23 cellular contexts compared by ENCODE assay signal in the genomic region with DNA sequence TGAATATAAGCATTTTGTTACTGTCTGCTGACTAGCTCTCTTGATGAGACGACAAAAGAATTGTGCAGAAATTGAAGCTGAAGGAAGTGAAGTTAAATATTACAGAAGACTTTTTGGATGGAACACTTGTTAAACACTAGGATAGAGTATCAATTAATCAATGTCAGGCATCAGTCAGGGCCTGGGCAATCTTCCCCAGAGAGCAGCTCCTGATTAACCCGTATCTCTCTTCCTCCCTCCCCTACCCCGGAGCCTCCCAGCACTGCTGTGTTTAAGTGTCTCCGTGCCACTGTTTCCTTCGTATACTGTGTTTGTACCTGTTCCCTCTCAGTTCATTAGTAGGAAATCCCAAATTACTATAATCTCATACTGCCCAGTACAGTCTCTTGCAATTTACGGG.
A peak's percentile ranks its signal among the peaks of the same experiment; 100 is the strongest.
DNase-seq lines count a peak whose midpoint lies in the region; ATAC-seq, FAIRE-seq and TF ChIP-seq lines count a peak whose summit lies in the region.
"Had no signal": no experiment of that assay in that cellular context is flagged by ENCODE, and none has a peak within 500 bp of the region (broad histone marks: within the 10 kb centered on the region; RNA-seq: fewer than 3 reads in every experiment).

No MANE protein-coding gene starts in this region.

- no peaks in the 10 kb centered on the region for H3K79me2 ChIP-seq in HepG2 (ENCODE audit: insufficient read depth, low read length)

- DNase-seq in right lobe of liver: peak in 1 of 3 donors; percentile 17
- DNase-seq in HepG2 (ENCODE audit: low spot score): no peak
- peak; percentile 29 for DNase-seq in cerebellar cortex (ENCODE audit: low spot score)
- no peak for DNase-seq in psoas muscle
- no peak for DNase-seq in H54 (ENCODE audit: insufficient read length, low spot score)
- no peak for DNase-seq in activated CD4-positive, alpha-beta T cell treated with anti-CD3 and anti-CD28 coated beads for 4 hours
- no peak for DNase-seq in right cardiac atrium
- DNase-seq: CD4-positive, alpha-beta T cell; GM23248; H9; Kasumi-1; NCI-H1092 treated with DMSO at 0.1 percent for 48 hours; NCI-H146; NCI-H2029; NCI-H2227 treated with DMSO at 0.1 percent for 48 hours; NCI-H510A; NCI-H774; SHP77; SW 1271 had no signal

- in situ Hi-C loops in HepG2 (cut with HindIII; ENCODE audit: extremely low pct_ligation_motif_present, low pct_unique_long_range_greater_than_20kb): no loop called here

- H3K36me3 ChIP-seq in right lobe of liver (no peaks in the 10 kb centered on the region), HepG2 (replicated peaks in 1 of 2; ENCODE audit: control insufficient read depth in 1 of 2, insufficient read depth in 2 of 2, low read length in 2 of 2) (no peaks in the 10 kb centered on the region), psoas muscle (ENCODE audit: insufficient read depth in 1 of 2, low read depth in 1 of 2) (no peaks in the 10 kb centered on the region)
- H3K36me3 ChIP-seq: BLaER1 treated with 17β-estradiol and CSF1 and Interleukin-3, amounts not matched to agents 10 nM and 100 nM had no signal

- H3K9ac ChIP-seq in HepG2 (ENCODE audit: insufficient read depth, low read depth, low read length): no peak overlapping the region
- H3K9ac ChIP-seq: BLaER1 treated with 17β-estradiol and CSF1 and Interleukin-3, amounts not matched to agents 10 nM and 100 nM; GM23248 had no signal

- TF ChIP-seq EP300 in HepG2 (IDR thresholded peaks at IDR 0.05; ENCODE audit: low read depth in 2 of 2, low read length in 2 of 2): no peak
- TF ChIP-seq EP300 in HepG2 (CRISPR knock-in tag; IDR thresholded peaks at IDR 0.05; ENCODE audit: borderline replicate concordance): no peak

- TF ChIP-seq CTCF in right lobe of liver (IDR thresholded peaks at IDR 0.05) (no peak), HepG2 (CRISPR knock-in tag; IDR thresholded peaks at IDR 0.05) (no peak), psoas muscle (IDR thresholded peaks at IDR 0.05) (no peak)

- no peak for TF ChIP-seq POLR2A in right lobe of liver (IDR thresholded peaks at IDR 0.05)
- TF ChIP-seq POLR2A in HepG2 (IDR thresholded peaks at IDR 0.05; ENCODE audit: insufficient read depth in 1 of 2, low read depth in 2 of 2, low read length in 2 of 2): no peak
- TF ChIP-seq POLR2A in H54 (IDR thresholded peaks at IDR 0.05; ENCODE audit: low read depth, low read length): no peak

- TF ChIP-seq RAD21 in HepG2 (CRISPR knock-in tag; IDR thresholded peaks at IDR 0.05): no peak

- H3K9me3 ChIP-seq in right lobe of liver: no peaks in the 10 kb centered on the region
- no peaks in the 10 kb centered on the region for H3K9me3 ChIP-seq in HepG2 (ENCODE audit: low read length)
- H3K9me3 ChIP-seq in psoas muscle: no peaks in the 10 kb centered on the region
- no peaks in the 10 kb centered on the region for H3K9me3 ChIP-seq in right cardiac atrium (ENCODE audit: control insufficient read depth, low read length)
- H3K9me3 ChIP-seq: BLaER1 treated with 17β-estradiol and CSF1 and Interleukin-3, amounts not matched to agents 10 nM and 100 nM had no signal

- H2AFZ ChIP-seq in HepG2 (ENCODE audit: low read length): no peak overlapping the region
- H2AFZ ChIP-seq: GM23248 had no signal

- ATAC-seq in right lobe of liver (peak; percentile 60 to 80 (median 62)), HepG2 (no peak), psoas muscle (peak in 3 of 4 donors; percentile 42 to 57 (median 50)), right cardiac atrium (no peak)
- ATAC-seq: Panc1 had no signal

- no peaks in the 10 kb centered on the region for H4K20me1 ChIP-seq in HepG2 (ENCODE audit: insufficient read depth, low read length)
- H4K20me1 ChIP-seq: BLaER1 treated with 17β-estradiol and CSF1 and Interleukin-3, amounts not matched to agents 10 nM and 100 nM had no signal

- no TSS peak for BruUV-seq in HepG2 (replicated peaks; lab: Mats Ljungman, UMichigan)

- POLR2A ChIA-PET in HepG2 (lab: Yijun Ruan, JAX): no interaction called here

- peaks cover 0 to 6% (median 0%) of the 10 kb centered on the region in 4 donors for H3K4me1 ChIP-seq in right lobe of liver
- H3K4me1 ChIP-seq in HepG2 (ENCODE audit: insufficient read depth, low read length): no peaks in the 10 kb centered on the region
- peaks cover 8% of the 10 kb centered on the region for H3K4me1 ChIP-seq in psoas muscle
- no peaks in the 10 kb centered on the region for H3K4me1 ChIP-seq in right cardiac atrium (ENCODE audit: control insufficient read depth, insufficient read depth, low read length)

- no peak overlapping the region for H3K4me2 ChIP-seq in HepG2 (ENCODE audit: low read depth, low read length)

- FAIRE-seq in HepG2 (lab: Jason Lieb, UNC) (no peak), H54 (lab: Jason Lieb, UNC) (no peak)
- FAIRE-seq: D721Med had no signal

- H3K4me3 ChIP-seq in right lobe of liver (no peak overlapping the region), HepG2 (replicated peaks in 1 of 3; ENCODE audit: insufficient read depth in 1 of 3, low read depth in 2 of 3, low read length in 3 of 3) (no peak overlapping the region), psoas muscle (no peak overlapping the region), right cardiac atrium (ENCODE audit: low read length) (no peak overlapping the region)
- H3K4me3 ChIP-seq: BLaER1 treated with 17β-estradiol and CSF1 and Interleukin-3, amounts not matched to agents 10 nM and 100 nM; GM23248 had no signal

- intact Hi-C loops in right lobe of liver (cut with DNase I): no loop called here
- intact Hi-C loops in HepG2 (cut with micrococcal nuclease; ENCODE audit: unreplicated experiment): no loop called here
- intact Hi-C loops in psoas muscle (cut with DNase I): no loop called here
- intact Hi-C loops in right cardiac atrium (cut with DNase I): no loop called here

- CTCF ChIA-PET in HepG2 (lab: Yijun Ruan, JAX; ENCODE audit: low intra/inter-chr PET ratio, low total read pairs): no interaction called here

- WGBS in right lobe of liver (ENCODE audit: insufficient coverage, low coverage, low lambda C conversion rate, missing lambda C conversion rate): 33% methylated on average over 6 of the region's 6 CpGs
- 30% methylated on average over 6 of the region's 6 CpGs for WGBS in HepG2 (ENCODE audit: low lambda C conversion rate)
- WGBS in psoas muscle, 3 donors: 26 to 47% (median 47%) methylated on average over 6 of the region's 6 CpGs
- 59% methylated on average over 6 of the region's 6 CpGs for WGBS in right cardiac atrium

- H3K27ac ChIP-seq in right lobe of liver (peak overlapping the region in 1 of 3 donors; percentile 7), HepG2 (ENCODE audit: extremely low read length, insufficient read depth, low read length) (no peak overlapping the region), psoas muscle (peak overlapping the region; percentile 73), right cardiac atrium (ENCODE audit: low read length) (no peak overlapping the region)
- H3K27ac ChIP-seq: BLaER1 treated with 17β-estradiol and CSF1 and Interleukin-3, amounts not matched to agents 10 nM and 100 nM; GM23248; RWPE1 had no signal

- no peaks in the 10 kb centered on the region for H3K27me3 ChIP-seq in right lobe of liver
- H3K27me3 ChIP-seq in HepG2 (ENCODE audit: control insufficient read depth in 1 of 2, insufficient read depth in 2 of 2, low read length in 2 of 2): no peaks in the 10 kb centered on the region
- no peaks in the 10 kb centered on the region for H3K27me3 ChIP-seq in psoas muscle (ENCODE audit: insufficient read depth in 3 of 3, low read length in 2 of 3)
- no peaks in the 10 kb centered on the region for H3K27me3 ChIP-seq in right cardiac atrium (ENCODE audit: control insufficient read depth, insufficient read depth)

TF ChIP-seq in HepG2, 621 proteins besides CTCF, POLR2A, EP300 and RAD21:
- no peak for TF ChIP-seq HOXA5 (CRISPR knock-in tag; IDR thresholded peaks at IDR 0.05)
- TF ChIP-seq PTBP1 (IDR thresholded peaks at IDR 0.05; ENCODE audit: low read depth, low read length, poor library complexity, severe bottlenecking): no peak
- TF ChIP-seq, protein P1, sequence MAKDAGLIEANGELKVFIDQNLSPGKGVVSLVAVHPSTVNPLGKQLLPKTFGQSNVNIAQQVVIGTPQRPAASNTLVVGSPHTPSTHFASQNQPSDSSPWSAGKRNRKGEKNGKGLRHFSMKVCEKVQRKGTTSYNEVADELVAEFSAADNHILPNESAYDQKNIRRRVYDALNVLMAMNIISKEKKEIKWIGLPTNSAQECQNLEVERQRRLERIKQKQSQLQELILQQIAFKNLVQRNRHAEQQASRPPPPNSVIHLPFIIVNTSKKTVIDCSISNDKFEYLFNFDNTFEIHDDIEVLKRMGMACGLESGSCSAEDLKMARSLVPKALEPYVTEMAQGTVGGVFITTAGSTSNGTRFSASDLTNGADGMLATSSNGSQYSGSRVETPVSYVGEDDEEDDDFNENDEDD (CRISPR knock-in tag; IDR thresholded peaks at IDR 0.05; ENCODE audit: borderline replicate concordance): no peak
- no peak for TF ChIP-seq ZNF317 (CRISPR knock-in tag; IDR thresholded peaks at IDR 0.05)
- TF ChIP-seq ZZZ3 (CRISPR knock-in tag; IDR thresholded peaks at IDR 0.05; ENCODE audit: borderline replicate concordance): no peak
- TF ChIP-seq STAG1 (CRISPR knock-in tag; IDR thresholded peaks at IDR 0.05): no peak
- TF ChIP-seq, protein P2, sequence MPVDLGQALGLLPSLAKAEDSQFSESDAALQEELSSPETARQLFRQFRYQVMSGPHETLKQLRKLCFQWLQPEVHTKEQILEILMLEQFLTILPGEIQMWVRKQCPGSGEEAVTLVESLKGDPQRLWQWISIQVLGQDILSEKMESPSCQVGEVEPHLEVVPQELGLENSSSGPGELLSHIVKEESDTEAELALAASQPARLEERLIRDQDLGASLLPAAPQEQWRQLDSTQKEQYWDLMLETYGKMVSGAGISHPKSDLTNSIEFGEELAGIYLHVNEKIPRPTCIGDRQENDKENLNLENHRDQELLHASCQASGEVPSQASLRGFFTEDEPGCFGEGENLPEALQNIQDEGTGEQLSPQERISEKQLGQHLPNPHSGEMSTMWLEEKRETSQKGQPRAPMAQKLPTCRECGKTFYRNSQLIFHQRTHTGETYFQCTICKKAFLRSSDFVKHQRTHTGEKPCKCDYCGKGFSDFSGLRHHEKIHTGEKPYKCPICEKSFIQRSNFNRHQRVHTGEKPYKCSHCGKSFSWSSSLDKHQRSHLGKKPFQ (CRISPR knock-in tag; IDR thresholded peaks at IDR 0.05; ENCODE audit: insufficient replicate concordance): no peak
- TF ChIP-seq ZNF367 (CRISPR knock-in tag; IDR thresholded peaks at IDR 0.05; ENCODE audit: borderline replicate concordance): no peak
- TF ChIP-seq SMC3 (IDR thresholded peaks at IDR 0.05; ENCODE audit: low read length): no peak
- no peak for TF ChIP-seq ZNF678 (CRISPR knock-in tag; IDR thresholded peaks at IDR 0.05)

Comparison
In these comparisons a context has a peak if more than half of its experiments do, and no peak if none do; other contexts are left out.
1. ATAC-seq: peak in right lobe of liver (4 of 4) and psoas muscle (3 of 4); none in HepG2 (single experiment) and right cardiac atrium (0 of 2).